13 cellular contexts compared by ENCODE assay signal in genomic region chr10:4509405-4509804, GRCh38.
DNase-seq lines count a peak whose midpoint lies in the region; ATAC-seq and TF ChIP-seq lines count a peak whose summit lies in the region.
"Had no signal": no experiment of that assay in that cellular context is flagged by ENCODE, and none has a peak within 500 bp of the region (broad histone marks: within the 10 kb centered on the region; RNA-seq: fewer than 3 reads in every experiment).

No MANE protein-coding gene starts in this region.

- ATAC-seq in DND-41 (ENCODE audit: insufficient read depth, low read depth) (peak; percentile 77), aorta (ENCODE audit: low FRiP score) (no peak)
- ATAC-seq: A549, GM23338, HepG2 had no signal

- H3K4ac ChIP-seq in mesenchymal stem cell (ENCODE audit: low read depth in 1 of 2, low read length in 2 of 2) = no peak overlapping the region

- intact Hi-C loops in aorta (cut with DNase I) = no loop called here

- POLR2A ChIA-PET in HEK293T (lab: Yijun Ruan, JAX) = no interaction called here

- no peaks in the 10 kb centered on the region for H3K9me3 ChIP-seq in DND-41 (ENCODE audit: insufficient read depth, low read length, severe bottlenecking)
- no peaks in the 10 kb centered on the region for H3K9me3 ChIP-seq in mesenchymal stem cell (ENCODE audit: control insufficient read depth, low read length)
- no peaks in the 10 kb centered on the region for H3K9me3 ChIP-seq in aorta (ENCODE audit: control insufficient read depth, low read length)
- H3K9me3 ChIP-seq: A549, BE2C, HAP-1 had no signal

- peak overlapping the region in 1 of 2 experiments; percentile 6 for H3K18ac ChIP-seq in mesenchymal stem cell (ENCODE audit: low read depth in 1 of 2, low read length in 2 of 2)

- no peaks in the 10 kb centered on the region for H3K79me1 ChIP-seq in mesenchymal stem cell (replicated peaks; ENCODE audit: low read length, poor library complexity, severe bottlenecking)

- peak overlapping the region; percentile 56 for H2BK15ac ChIP-seq in mesenchymal stem cell (ENCODE audit: low read depth, poor library complexity, severe bottlenecking)

- no peaks in the 10 kb centered on the region for H3K36me3 ChIP-seq in DND-41 (ENCODE audit: insufficient read depth, low read length)
- no peaks in the 10 kb centered on the region for H3K36me3 ChIP-seq in mesenchymal stem cell (ENCODE audit: control insufficient read depth in 1 of 2, insufficient read depth in 2 of 2, low read depth in 1 of 2, low read length in 2 of 2)
- H3K36me3 ChIP-seq in aorta (ENCODE audit: control insufficient read depth in 1 of 2, insufficient read depth in 2 of 2, low read length in 1 of 2) = no peaks in the 10 kb centered on the region
- H3K36me3 ChIP-seq: BE2C, HAP-1 had no signal

- no peak overlapping the region for H4K91ac ChIP-seq in mesenchymal stem cell (ENCODE audit: low read length)

- no peak for TF ChIP-seq CTCF in DND-41 (IDR thresholded peaks at IDR 0.05; ENCODE audit: borderline replicate concordance, extremely low read depth, low read length, poor library complexity, severe bottlenecking)
- TF ChIP-seq CTCF in GM20000 (IDR thresholded peaks at IDR 0.05; ENCODE audit: extremely low read depth, missing control alignments) = no peak

- no peak overlapping the region for H2BK5ac ChIP-seq in mesenchymal stem cell (ENCODE audit: low read depth, low read length, poor library complexity, severe bottlenecking)

- DNase-seq in DND-41 = peak; percentile 58
- DNase-seq in MV-4-11 (lab: John Stamatoyannopoulos, UW) = peak; percentile 39
- DNase-seq in mesenchymal stem cell = no peak
- no peak for DNase-seq in GM20000 (ENCODE audit: low spot score)
- no peak for DNase-seq in aorta
- DNase-seq in HEK293T (ENCODE audit: extremely low spot score) = no peak
- DNase-seq: BE2C, DMS53, HFFc6 had no signal

- H3K4me3 ChIP-seq in DND-41 (ENCODE audit: low read depth in 1 of 2, low read length in 2 of 2) (no peak overlapping the region), mesenchymal stem cell (ENCODE audit: insufficient read depth in 1 of 2, low read depth in 1 of 2, low read length in 2 of 2) (no peak overlapping the region), aorta (ENCODE audit: low read length in 2 of 2) (no peak overlapping the region)
- H3K4me3 ChIP-seq: A549, GM23338, HAP-1 had no signal

- CTCF ChIA-PET in HEK293T (lab: Yijun Ruan, JAX) = no interaction called here

- H3K27ac ChIP-seq in DND-41 (ENCODE audit: low read length) (no peak overlapping the region), mesenchymal stem cell (ENCODE audit: low read length, poor library complexity, severe bottlenecking) (no peak overlapping the region), aorta (ENCODE audit: low read depth in 1 of 2, low read length in 2 of 2) (no peak overlapping the region)
- H3K27ac ChIP-seq: A549 had no signal

- no peak overlapping the region for H2BK12ac ChIP-seq in mesenchymal stem cell (ENCODE audit: low read length in 2 of 2)

- WGBS in mesenchymal stem cell = 95% methylated on average over 10 of the region's 10 CpGs
- WGBS in aorta, 2 donors = 94 to 96% methylated on average over 10 of the region's 10 CpGs

- H2BK120ac ChIP-seq in mesenchymal stem cell (ENCODE audit: low read depth, low read length) = no peak overlapping the region

- no peaks in the 10 kb centered on the region for H3K27me3 ChIP-seq in DND-41 (ENCODE audit: insufficient read depth, low read length, poor library complexity)
- H3K27me3 ChIP-seq in mesenchymal stem cell (ENCODE audit: control insufficient read depth in 1 of 2, insufficient read depth in 1 of 2, low read length in 2 of 2) = no peaks in the 10 kb centered on the region
- H3K27me3 ChIP-seq in aorta (ENCODE audit: control insufficient read depth in 1 of 2, insufficient read depth in 2 of 2, low read length in 1 of 2) = no peaks in the 10 kb centered on the region
- H3K27me3 ChIP-seq: BE2C had no signal

- no peak overlapping the region for H3K23ac ChIP-seq in mesenchymal stem cell (ENCODE audit: low read length in 2 of 2)

- no peak overlapping the region for H3K14ac ChIP-seq in mesenchymal stem cell (ENCODE audit: low read length in 2 of 2)

- no peaks in the 10 kb centered on the region for H4K20me1 ChIP-seq in DND-41 (ENCODE audit: insufficient read depth, low read length)

- H3K4me2 ChIP-seq in DND-41 (ENCODE audit: insufficient read depth, low read length) (no peak overlapping the region), mesenchymal stem cell (ENCODE audit: low read length, poor library complexity, severe bottlenecking) (no peak overlapping the region)
- H3K4me2 ChIP-seq: A549, GM23338 had no signal

- H2AFZ ChIP-seq in DND-41 (ENCODE audit: low read depth, low read length) (no peak overlapping the region; the same call in 1 of the 2 replicates), mesenchymal stem cell (ENCODE audit: low read depth, low read length) (no peak overlapping the region)
- H2AFZ ChIP-seq: GM23338 had no signal

- H2AK5ac ChIP-seq in mesenchymal stem cell (ENCODE audit: low read length, severe bottlenecking) = no peak overlapping the region

- no peaks in the 10 kb centered on the region for H3K79me2 ChIP-seq in DND-41 (ENCODE audit: insufficient read depth, low read length)

- H3K9ac ChIP-seq in DND-41 (ENCODE audit: low read depth, low read length) (no peak overlapping the region), mesenchymal stem cell (ENCODE audit: low read length) (no peak overlapping the region)

- H3K4me1 ChIP-seq in DND-41 (ENCODE audit: insufficient read depth, low read length) (peaks cover 3% of the 10 kb centered on the region; the same call in 1 of the 2 replicates), mesenchymal stem cell (ENCODE audit: control insufficient read depth, insufficient read depth, low read depth, low read length) (no peaks in the 10 kb centered on the region), aorta (ENCODE audit: control insufficient read depth in 1 of 2, insufficient read depth in 2 of 2, low read length in 2 of 2) (peaks cover 0 to 4% of the 10 kb centered on the region in 2 donors)
- H3K4me1 ChIP-seq: A549, BE2C, HAP-1 had no signal

- no peak overlapping the region for H4K8ac ChIP-seq in mesenchymal stem cell (ENCODE audit: low read length)

TF ChIP-seq in HEK293T, 16 proteins besides CTCF, POLR2A, EP300 and RAD21:
- TF ChIP-seq FOXK2 (IDR thresholded peaks at IDR 0.05) (no peak), HDGF (IDR thresholded peaks at IDR 0.05; ENCODE audit: borderline replicate concordance) (no peak), SP1 (IDR thresholded peaks at IDR 0.05) (no peak), BHLHE40 (IDR thresholded peaks at IDR 0.05; ENCODE audit: borderline replicate concordance) (no peak), ARNT (IDR thresholded peaks at IDR 0.05) (no peak), SUZ12 (IDR thresholded peaks at IDR 0.05) (no peak), LEF1 (IDR thresholded peaks at IDR 0.05; ENCODE audit: borderline replicate concordance) (no peak), TARDBP (IDR thresholded peaks at IDR 0.05) (no peak), PKNOX1 (IDR thresholded peaks at IDR 0.05) (no peak), FOXA1 (IDR thresholded peaks at IDR 0.05) (no peak), ZNF384 (IDR thresholded peaks at IDR 0.05) (no peak), FOXM1 (IDR thresholded peaks at IDR 0.05; ENCODE audit: borderline replicate concordance) (no peak), L3MBTL2 (conservative IDR thresholded peaks at IDR 0.05) (no peak), ELF4 (IDR thresholded peaks at IDR 0.05) (no peak), NFRKB (IDR thresholded peaks at IDR 0.05) (no peak), CTBP1 (IDR thresholded peaks at IDR 0.05; ENCODE audit: borderline replicate concordance) (no peak)

Comparison
In these comparisons a context has a peak if more than half of its experiments do, and no peak if none do; other contexts are left out.
1. DNase-seq: peak in DND-41 (single experiment) and MV-4-11 (single experiment); none in mesenchymal stem cell (single experiment), GM20000 (single experiment), aorta (0 of 2) and HEK293T (single experiment).